Comparison of ENCODE assay signal across 24 cellular contexts in genomic region chr3:168157301-168157700, GRCh38.
A peak's percentile ranks its signal among the peaks of the same experiment; 100 is the strongest.
DNase-seq lines count a peak whose midpoint lies in the region; ATAC-seq and TF ChIP-seq lines count a peak whose summit lies in the region.
"Had no signal": no experiment of that assay in that cellular context is flagged by ENCODE, and none has a peak within 500 bp of the region (broad histone marks: within the 10 kb centered on the region; RNA-seq: fewer than 3 reads in every experiment).

No MANE protein-coding gene starts in this region.

- ATAC-seq in GM21576 (IDR thresholded peaks at IDR 0.05; ENCODE audit: unreplicated experiment): no peak
- ATAC-seq in activated CD4-positive, alpha-beta T cell treated with anti-CD3 and anti-CD28 coated beads for 36 hours: no peak
- ATAC-seq: T-helper 17 cell, WTC11 had no signal

- no peak overlapping the region for H3K4me3 Mint-ChIP-seq in endothelial cell (ENCODE audit: unreplicated experiment)
- no peak overlapping the region for H3K4me3 Mint-ChIP-seq in activated CD4-positive, alpha-beta T cell treated with anti-CD3 and anti-CD28 coated beads for 36 hours
- H3K4me3 Mint-ChIP-seq: activated CD4-positive, alpha-beta memory T cell treated with anti-CD3 and anti-CD28 coated beads for 36 hours; B cell; IgD-negative memory B cell; stimulated activated naive B cell treated with anti-CD40 and anti-IgM and Interleukin-4, amounts not matched to agents 10 μg/mL and 1 μg/mL and 100 μg/mL, for 72 hours; T-helper 17 cell; WTC11 had no signal

- peaks cover 32% of the 10 kb centered on the region for H3K4me1 Mint-ChIP-seq in endothelial cell (ENCODE audit: unreplicated experiment)
- no peaks in the 10 kb centered on the region for H3K4me1 Mint-ChIP-seq in activated CD4-positive, alpha-beta T cell treated with anti-CD3 and anti-CD28 coated beads for 36 hours
- H3K4me1 Mint-ChIP-seq: T-helper 17 cell had no signal

- peak overlapping the region; percentile 17 for H3K27ac Mint-ChIP-seq in endothelial cell (ENCODE audit: unreplicated experiment)
- H3K27ac Mint-ChIP-seq in activated CD4-positive, alpha-beta T cell treated with anti-CD3 and anti-CD28 coated beads for 36 hours: no peak overlapping the region
- H3K27ac Mint-ChIP-seq: activated CD4-positive, alpha-beta memory T cell treated with anti-CD3 and anti-CD28 coated beads for 36 hours; B cell; IgD-negative memory B cell; stimulated activated naive B cell treated with anti-CD40 and anti-IgM and Interleukin-4, amounts not matched to agents 10 μg/mL and 1 μg/mL and 100 μg/mL, for 72 hours; T-helper 17 cell; WTC11 had no signal

- peaks cover under 1% of the 10 kb centered on the region for H3K9me3 Mint-ChIP-seq in endothelial cell (ENCODE audit: unreplicated experiment)
- peaks cover under 1% of the 10 kb centered on the region for H3K9me3 Mint-ChIP-seq in activated CD4-positive, alpha-beta T cell treated with anti-CD3 and anti-CD28 coated beads for 36 hours (ENCODE audit: low read depth)

- POLR2A ChIA-PET in activated CD4-positive, alpha-beta T cell treated with anti-CD3 and anti-CD28 coated beads for 36 hours (lab: Charles Lee): no interaction called here

- H3K27me3 Mint-ChIP-seq in endothelial cell (ENCODE audit: unreplicated experiment): peaks cover 2% of the 10 kb centered on the region
- no peaks in the 10 kb centered on the region for H3K27me3 Mint-ChIP-seq in activated CD4-positive, alpha-beta T cell treated with anti-CD3 and anti-CD28 coated beads for 36 hours

- intact Hi-C loops in activated CD4-positive, alpha-beta T cell treated with anti-CD3 and anti-CD28 coated beads for 36 hours (cut with DNase I, micrococcal nuclease): no loop called here

- CTCF ChIA-PET in activated CD4-positive, alpha-beta T cell treated with anti-CD3 and anti-CD28 coated beads for 36 hours (lab: Charles Lee): no interaction called here

- DNase-seq in CD1c-positive myeloid dendritic cell (ENCODE audit: extremely low spot score) (peak; percentile 16), Kasumi-1 (lab: John Stamatoyannopoulos, UW) (peak; percentile 2 to 30), OCI-M1 (lab: John Stamatoyannopoulos, UW) (peak; percentile 91), endothelial cell (ENCODE audit: low spot score) (peak; percentile 8), ureter (ENCODE audit: low spot score) (no peak), hypothalamus (lab: John Stamatoyannopoulos, UW) (no peak)
- no peak for DNase-seq in activated CD4-positive, alpha-beta T cell treated with anti-CD3 and anti-CD28 coated beads for 36 hours
- DNase-seq: activated CD4-positive, alpha-beta memory T cell treated with anti-CD3 and anti-CD28 coated beads for 36 hours; activated naive CD4-positive, alpha-beta T cell treated with Interleukin-2 at 50 U/mL for 16 hours; DND-41; H7; kidney glomerular epithelial cell; mammary epithelial cell; MM.1S; NCI-H2029; NCI-H226; NCI-H748 treated with DMSO at 0.1 percent for 48 hours; SJCRH30; stimulated activated naive B cell treated with anti-CD40 and anti-IgM and Interleukin-4, amounts not matched to agents 10 μg/mL and 1 μg/mL and 100 μg/mL, for 72 hours; T-helper 17 cell had no signal

- peaks cover 9% of the 10 kb centered on the region for H3K36me3 Mint-ChIP-seq in endothelial cell (ENCODE audit: low read depth, unreplicated experiment)
- H3K36me3 Mint-ChIP-seq in activated CD4-positive, alpha-beta T cell treated with anti-CD3 and anti-CD28 coated beads for 36 hours (ENCODE audit: low read depth): no peaks in the 10 kb centered on the region
- H3K36me3 Mint-ChIP-seq: activated CD4-positive, alpha-beta memory T cell treated with anti-CD3 and anti-CD28 coated beads for 36 hours had no signal

- no peak for TF ChIP-seq CTCF in endothelial cell (IDR thresholded peaks at IDR 0.05; ENCODE audit: unreplicated experiment)

Comparison
In these comparisons a context has a peak if more than half of its experiments do, and no peak if none do; other contexts are left out.
1. DNase-seq: peak in CD1c-positive myeloid dendritic cell (single experiment), Kasumi-1 (2 of 2), OCI-M1 (single experiment) and endothelial cell (single experiment); none in activated CD4-positive, alpha-beta T cell treated with anti-CD3 and anti-CD28 coated beads for 36 hours (single experiment), ureter (single experiment) and hypothalamus (0 of 51).